Comparison of ENCODE assay signal across 16 cellular contexts in the genomic region with DNA sequence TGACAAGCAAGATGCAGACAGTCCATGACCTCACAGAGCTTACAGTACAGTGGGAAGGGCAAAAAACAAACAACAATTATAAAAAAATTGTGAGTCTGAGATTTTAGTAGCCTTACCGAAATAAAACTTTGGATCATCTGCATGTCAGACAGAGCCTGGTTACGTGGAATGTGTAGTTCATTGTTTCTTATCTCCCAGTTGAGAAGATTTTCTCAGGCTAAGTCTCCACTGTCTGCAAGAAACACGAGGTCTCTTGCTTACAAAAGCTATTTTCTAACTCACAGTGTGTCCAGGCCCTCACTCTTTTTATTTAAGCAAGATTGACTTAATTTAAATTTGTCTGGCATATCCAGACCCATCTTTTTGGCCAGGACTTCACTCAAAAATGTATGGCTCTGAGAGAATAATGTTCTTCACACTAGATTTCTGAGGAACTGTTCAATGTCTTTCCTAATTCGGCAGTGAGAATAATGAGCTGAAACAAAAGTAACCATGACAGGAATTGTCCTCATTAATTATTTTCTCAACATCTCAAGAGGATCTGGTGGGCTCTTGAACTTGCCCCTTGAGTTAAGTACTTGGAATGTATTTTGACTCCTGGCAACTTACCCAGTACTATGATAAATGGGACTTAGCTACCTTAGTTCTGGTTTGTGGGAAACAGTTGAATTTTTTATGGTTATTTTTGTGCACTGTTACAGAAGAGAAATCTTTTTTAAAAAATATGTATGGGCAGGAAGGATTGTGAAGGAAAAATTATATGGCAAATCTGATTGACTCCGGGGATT.
DNase-seq lines count a peak whose midpoint lies in the region; ATAC-seq and TF ChIP-seq lines count a peak whose summit lies in the region.
"Had no signal": no experiment of that assay in that cellular context is flagged by ENCODE, and none has a peak within 500 bp of the region (broad histone marks: within the 10 kb centered on the region; RNA-seq: fewer than 3 reads in every experiment).

No MANE protein-coding gene starts in this region.

- H3K27me3 ChIP-seq in mesendoderm (ENCODE audit: insufficient read depth, low read length, poor library complexity), result no peaks in the 10 kb centered on the region
- H3K27me3 ChIP-seq: BLaER1 had no signal

- no peak overlapping the region for H3K23ac ChIP-seq in mesendoderm (ENCODE audit: low read length)

- no peaks in the 10 kb centered on the region for H3K4me1 ChIP-seq in mesendoderm (ENCODE audit: control insufficient read depth, low read depth, low read length)
- H3K4me1 ChIP-seq: BLaER1 had no signal

- no peaks in the 10 kb centered on the region for H3K79me1 ChIP-seq in mesendoderm (ENCODE audit: low read length)

- no peak overlapping the region for H4K5ac ChIP-seq in mesendoderm (ENCODE audit: low read length)

- no peak overlapping the region for H3K4me3 ChIP-seq in AG10803 (ENCODE audit: low read length)
- no peak overlapping the region for H3K4me3 ChIP-seq in choroid plexus epithelial cell (ENCODE audit: low read depth, low read length)
- H3K4me3 ChIP-seq in mesendoderm (ENCODE audit: low read length), result no peak overlapping the region
- H3K4me3 ChIP-seq: BLaER1, SK-N-MC had no signal

- no peak overlapping the region for H3K4me2 ChIP-seq in mesendoderm (ENCODE audit: low read length)
- H3K4me2 ChIP-seq: BLaER1 had no signal

- no peak for TF ChIP-seq CTCF in AG10803 (conservative IDR thresholded peaks at IDR 0.05; ENCODE audit: low read length)
- TF ChIP-seq CTCF in choroid plexus epithelial cell (conservative IDR thresholded peaks at IDR 0.05; ENCODE audit: low read depth, low read length), result no peak

- peaks cover 28% of the 10 kb centered on the region for H3K9me3 Mint-ChIP-seq in natural killer cell treated with Interleukin-12 subunit alpha and Interleukin-12 subunit beta and Interleukin-15 and Interleukin-18, amount 100 ng/mL, for 72 hours

- no peak overlapping the region for H3K9ac ChIP-seq in mesendoderm (ENCODE audit: low read length)
- H3K9ac ChIP-seq: BLaER1 had no signal

- no peak for ATAC-seq in GM21737 (IDR thresholded peaks at IDR 0.05; ENCODE audit: unreplicated experiment)
- no peak for ATAC-seq in natural killer cell treated with Interleukin-12 subunit alpha and Interleukin-12 subunit beta and Interleukin-15 and Interleukin-18, amount 100 ng/mL, for 72 hours
- no peak for ATAC-seq in HG03457 (IDR thresholded peaks at IDR 0.05; ENCODE audit: unreplicated experiment)
- ATAC-seq: Panc1 had no signal

- WGBS in mesendoderm (ENCODE audit: extremely low coverage, insufficient coverage, low lambda C conversion rate), result no CpG with 5 or more reads among the region's 5 CpGs

- H2BK120ac ChIP-seq in mesendoderm (ENCODE audit: low read depth, low read length), result no peak overlapping the region

- H3K4ac ChIP-seq in mesendoderm (ENCODE audit: low read depth, low read length), result no peak overlapping the region

- no peak overlapping the region for H3K4me3 Mint-ChIP-seq in natural killer cell treated with Interleukin-12 subunit alpha and Interleukin-12 subunit beta and Interleukin-15 and Interleukin-18, amount 100 ng/mL, for 72 hours
- H3K4me3 Mint-ChIP-seq: CD4-positive, alpha-beta memory T cell had no signal

- no peaks in the 10 kb centered on the region for H3K36me3 Mint-ChIP-seq in natural killer cell treated with Interleukin-12 subunit alpha and Interleukin-12 subunit beta and Interleukin-15 and Interleukin-18, amount 100 ng/mL, for 72 hours
- H3K36me3 Mint-ChIP-seq: CD4-positive, alpha-beta memory T cell had no signal

- no peak overlapping the region for H3K56ac ChIP-seq in mesendoderm (ENCODE audit: low read length)

- H3K79me2 ChIP-seq in mesendoderm (ENCODE audit: control insufficient read depth, insufficient read depth, low read length), result no peaks in the 10 kb centered on the region

- no peak overlapping the region for H2BK5ac ChIP-seq in mesendoderm (ENCODE audit: low read length)

- no peaks in the 10 kb centered on the region for H3K27me3 Mint-ChIP-seq in natural killer cell treated with Interleukin-12 subunit alpha and Interleukin-12 subunit beta and Interleukin-15 and Interleukin-18, amount 100 ng/mL, for 72 hours
- H3K27me3 Mint-ChIP-seq: CD4-positive, alpha-beta memory T cell had no signal

- H3K27ac ChIP-seq in mesendoderm (ENCODE audit: low read depth, low read length), result no peak overlapping the region
- H3K27ac ChIP-seq: BLaER1, SK-N-MC had no signal

- no peak overlapping the region for H2AK5ac ChIP-seq in mesendoderm (ENCODE audit: low read length)

- H2BK15ac ChIP-seq in mesendoderm (replicated peaks; ENCODE audit: low read depth), result no peak overlapping the region

- peak; percentile 65 for DNase-seq in AG10803 (ENCODE audit: low read depth)
- peak; percentile 80 for DNase-seq in amniotic epithelial cell (ENCODE audit: low read depth)
- DNase-seq in choroid plexus epithelial cell (ENCODE audit: low read depth), result peak; percentile 16
- DNase-seq in mesendoderm, result peak; percentile 1
- DNase-seq in Kasumi-1 (lab: John Stamatoyannopoulos, UW), result no peak
- DNase-seq in natural killer cell treated with Interleukin-12 subunit alpha and Interleukin-12 subunit beta and Interleukin-15 and Interleukin-18, amount 100 ng/mL, for 72 hours (ENCODE audit: low spot score), result no peak
- DNase-seq: CD4-positive, alpha-beta memory T cell; NCI-H187 treated with DMSO at 0.1 percent for 48 hours; NCI-H2227 treated with DMSO at 0.1 percent for 48 hours; NCI-H510A treated with DMSO at 0.1 percent for 48 hours; Right ventricle myocardium superior had no signal

- H3K4me1 Mint-ChIP-seq in natural killer cell treated with Interleukin-12 subunit alpha and Interleukin-12 subunit beta and Interleukin-15 and Interleukin-18, amount 100 ng/mL, for 72 hours (ENCODE audit: low read depth in 2 of 2), result no peaks in the 10 kb centered on the region
- H3K4me1 Mint-ChIP-seq: CD4-positive, alpha-beta memory T cell had no signal

- no peaks in the 10 kb centered on the region for H3K36me3 ChIP-seq in mesendoderm (ENCODE audit: control insufficient read depth, insufficient read depth, low read length)
- H3K36me3 ChIP-seq: BLaER1 had no signal

- H3K18ac ChIP-seq in mesendoderm (ENCODE audit: low read length), result no peak overlapping the region

- H4K8ac ChIP-seq in mesendoderm (ENCODE audit: low read depth, low read length), result no peak overlapping the region

- no peak overlapping the region for H3K27ac Mint-ChIP-seq in natural killer cell treated with Interleukin-12 subunit alpha and Interleukin-12 subunit beta and Interleukin-15 and Interleukin-18, amount 100 ng/mL, for 72 hours
- H3K27ac Mint-ChIP-seq: CD4-positive, alpha-beta memory T cell had no signal

Comparison
In these comparisons a context has a peak if more than half of its experiments do, and no peak if none do; other contexts are left out.
1. DNase-seq: peak in AG10803 (single experiment), amniotic epithelial cell (single experiment), choroid plexus epithelial cell (single experiment) and mesendoderm (single experiment); none in Kasumi-1 (0 of 2) and natural killer cell treated with Interleukin-12 subunit alpha and Interleukin-12 subunit beta and Interleukin-15 and Interleukin-18, amount 100 ng/mL, for 72 hours (single experiment).